Comparison of ENCODE assay signal across 2 cellular contexts in the genomic region with DNA sequence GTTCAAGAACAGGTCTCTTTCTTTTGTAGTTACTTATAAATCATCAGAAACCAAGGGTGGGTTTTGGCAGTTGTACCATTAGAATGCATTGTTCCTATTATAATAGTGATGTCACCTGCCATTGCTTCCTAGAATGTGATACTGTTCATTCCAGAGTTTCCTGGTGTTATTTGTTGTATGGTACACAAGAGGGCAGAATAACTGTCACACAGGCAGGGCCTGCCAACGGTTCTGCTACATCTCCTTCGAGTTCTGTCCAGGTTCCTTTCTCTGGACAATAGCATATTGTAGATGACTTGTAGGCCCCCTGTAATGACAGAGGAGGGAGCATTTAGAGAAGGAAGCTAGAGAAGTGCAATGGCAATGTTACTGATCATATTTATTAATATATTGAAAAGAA.
TF ChIP-seq lines count a peak whose summit lies in the region.

No MANE protein-coding gene starts in this region.

TF ChIP-seq in A549, 52 proteins besides CTCF, POLR2A, EP300 and RAD21 (continued from another document):
- TF ChIP-seq, protein P1, sequence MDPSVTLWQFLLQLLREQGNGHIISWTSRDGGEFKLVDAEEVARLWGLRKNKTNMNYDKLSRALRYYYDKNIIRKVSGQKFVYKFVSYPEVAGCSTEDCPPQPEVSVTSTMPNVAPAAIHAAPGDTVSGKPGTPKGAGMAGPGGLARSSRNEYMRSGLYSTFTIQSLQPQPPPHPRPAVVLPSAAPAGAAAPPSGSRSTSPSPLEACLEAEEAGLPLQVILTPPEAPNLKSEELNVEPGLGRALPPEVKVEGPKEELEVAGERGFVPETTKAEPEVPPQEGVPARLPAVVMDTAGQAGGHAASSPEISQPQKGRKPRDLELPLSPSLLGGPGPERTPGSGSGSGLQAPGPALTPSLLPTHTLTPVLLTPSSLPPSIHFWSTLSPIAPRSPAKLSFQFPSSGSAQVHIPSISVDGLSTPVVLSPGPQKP (IDR thresholded peaks at IDR 0.05; ENCODE audit: low read depth, low read length), result no peak
- TF ChIP-seq HOXB5 (CRISPR knock-in tag; IDR thresholded peaks at IDR 0.05), result no peak
- TF ChIP-seq HOXB13 (CRISPR knock-in tag; IDR thresholded peaks at IDR 0.05; ENCODE audit: low read depth), result no peak
- no peak for TF ChIP-seq RNF2 (IDR thresholded peaks at IDR 0.05; ENCODE audit: borderline replicate concordance, low read depth)
- no peak for TF ChIP-seq HEYL (CRISPR knock-in tag; IDR thresholded peaks at IDR 0.05)
- no peak for TF ChIP-seq CBX2 (IDR thresholded peaks at IDR 0.05; ENCODE audit: borderline replicate concordance, low read depth)
- TF ChIP-seq CHD4 (IDR thresholded peaks at IDR 0.05; ENCODE audit: borderline replicate concordance), result no peak
- TF ChIP-seq CHD2 (IDR thresholded peaks at IDR 0.05; ENCODE audit: low read length, partially characterized antibody), result no peak
- no peak for TF ChIP-seq ZSCAN20 (CRISPR knock-in tag; IDR thresholded peaks at IDR 0.05)
- no peak for TF ChIP-seq FOXS1 (CRISPR knock-in tag; IDR thresholded peaks at IDR 0.05)
- TF ChIP-seq RCOR1 (IDR thresholded peaks at IDR 0.05; ENCODE audit: low read depth, low read length), result no peak
- TF ChIP-seq, protein P2, sequence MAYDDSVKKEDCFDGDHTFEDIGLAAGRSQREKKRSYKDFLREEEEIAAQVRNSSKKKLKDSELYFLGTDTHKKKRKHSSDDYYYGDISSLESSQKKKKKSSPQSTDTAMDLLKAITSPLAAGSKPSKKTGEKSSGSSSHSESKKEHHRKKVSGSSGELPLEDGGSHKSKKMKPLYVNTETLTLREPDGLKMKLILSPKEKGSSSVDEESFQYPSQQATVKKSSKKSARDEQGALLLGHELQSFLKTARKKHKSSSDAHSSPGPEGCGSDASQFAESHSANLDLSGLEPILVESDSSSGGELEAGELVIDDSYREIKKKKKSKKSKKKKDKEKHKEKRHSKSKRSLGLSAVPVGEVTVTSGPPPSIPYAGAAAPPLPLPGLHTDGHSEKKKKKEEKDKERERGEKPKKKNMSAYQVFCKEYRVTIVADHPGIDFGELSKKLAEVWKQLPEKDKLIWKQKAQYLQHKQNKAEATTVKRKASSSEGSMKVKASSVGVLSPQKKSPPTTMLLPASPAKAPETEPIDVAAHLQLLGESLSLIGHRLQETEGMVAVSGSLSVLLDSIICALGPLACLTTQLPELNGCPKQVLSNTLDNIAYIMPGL (CRISPR knock-in tag; IDR thresholded peaks at IDR 0.05; ENCODE audit: borderline replicate concordance), result no peak
- no peak for TF ChIP-seq FOSL2 (IDR thresholded peaks at IDR 0.05)
- no peak for TF ChIP-seq FOSL2 (CRISPR knock-in tag; IDR thresholded peaks at IDR 0.05)

TF ChIP-seq in SK-N-SH, 30 proteins besides CTCF, POLR2A, EP300 and RAD21 (continued from another document):
- no peak for TF ChIP-seq RXRA (IDR thresholded peaks at IDR 0.05; ENCODE audit: borderline replicate concordance, low read depth)
- TF ChIP-seq, protein P3, sequence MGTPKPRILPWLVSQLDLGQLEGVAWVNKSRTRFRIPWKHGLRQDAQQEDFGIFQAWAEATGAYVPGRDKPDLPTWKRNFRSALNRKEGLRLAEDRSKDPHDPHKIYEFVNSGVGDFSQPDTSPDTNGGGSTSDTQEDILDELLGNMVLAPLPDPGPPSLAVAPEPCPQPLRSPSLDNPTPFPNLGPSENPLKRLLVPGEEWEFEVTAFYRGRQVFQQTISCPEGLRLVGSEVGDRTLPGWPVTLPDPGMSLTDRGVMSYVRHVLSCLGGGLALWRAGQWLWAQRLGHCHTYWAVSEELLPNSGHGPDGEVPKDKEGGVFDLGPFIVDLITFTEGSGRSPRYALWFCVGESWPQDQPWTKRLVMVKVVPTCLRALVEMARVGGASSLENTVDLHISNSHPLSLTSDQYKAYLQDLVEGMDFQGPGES (IDR thresholded peaks at IDR 0.05; ENCODE audit: low read depth, low read length), result no peak
- no peak for TF ChIP-seq NRF1 (IDR thresholded peaks at IDR 0.05; ENCODE audit: low read depth, low read length)
- TF ChIP-seq, protein P4, sequence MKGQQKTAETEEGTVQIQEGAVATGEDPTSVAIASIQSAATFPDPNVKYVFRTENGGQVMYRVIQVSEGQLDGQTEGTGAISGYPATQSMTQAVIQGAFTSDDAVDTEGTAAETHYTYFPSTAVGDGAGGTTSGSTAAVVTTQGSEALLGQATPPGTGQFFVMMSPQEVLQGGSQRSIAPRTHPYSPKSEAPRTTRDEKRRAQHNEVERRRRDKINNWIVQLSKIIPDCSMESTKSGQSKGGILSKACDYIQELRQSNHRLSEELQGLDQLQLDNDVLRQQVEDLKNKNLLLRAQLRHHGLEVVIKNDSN (IDR thresholded peaks at IDR 0.05; ENCODE audit: borderline replicate concordance, low read depth), result no peak
TF ChIP-seq in SK-N-SH: peak in this region for 0.
